ENCODE assay signal across 8 cellular contexts in genomic region chr15:90529008-90529368, GRCh38. TPM values are rescaled to one million over a fixed set of nuclear protein-coding genes. Genes with fewer than 3 reads are reported as not detected.
DNase-seq lines count a peak whose midpoint lies in the region; ATAC-seq and TF ChIP-seq lines count a peak whose summit lies in the region.

No MANE protein-coding gene starts in this region.

- H3K36me3 Mint-ChIP-seq in T-cell: no peaks in the 10 kb centered on the region

- 82 to 88% methylated on average over 14 to 16 of the region's 16 CpGs for WGBS in GM23248 (ENCODE audit: low coverage in 1 of 2, low lambda C conversion rate in 2 of 2, missing lambda C conversion rate in 2 of 2), 2 experiments
- 74 to 88% methylated on average over 16 of the region's 16 CpGs for WGBS in sigmoid colon, 2 donors

- H3F3A ChIP-seq in GM23248 (ENCODE audit: insufficient read depth): no peaks in the 10 kb centered on the region

- ATAC-seq in T-cell (replicated peaks in 1 of 4): no peak

- intact Hi-C loops in sigmoid colon (cut with DNase I): loop anchor here (2.0 kb wide), 1 partner anchor 92 kb away; no protein-coding TSS in a partner anchor

- H3K4me2 ChIP-seq in GM23248 (ENCODE audit: unreplicated experiment): peak overlapping the region; percentile 67

- POLR2A ChIA-PET in T-cell (lab: Charles Lee): interaction anchor here (0.6 kb wide), 2 partner anchors 17 to 128 kb away, joined by 4 to 5 read pairs; no protein-coding TSS in a partner anchor

- TF ChIP-seq CTCF in fibroblast of mammary gland (conservative IDR thresholded peaks at IDR 0.05; ENCODE audit: control insufficient read depth, insufficient read depth, low read depth, low read length) (no peak), sigmoid colon (IDR thresholded peaks at IDR 0.05) (no peak)

- TF ChIP-seq EP300 in sigmoid colon (IDR thresholded peaks at IDR 0.05): no peak

- H3K27ac ChIP-seq in GM23248 (no peak overlapping the region), sigmoid colon (peak overlapping the region; percentile 94 to 99 (median 96))

- H3K4me1 ChIP-seq in GM23248 (ENCODE audit: insufficient read depth): peaks cover 11% of the 10 kb centered on the region
- H3K4me1 ChIP-seq in sigmoid colon: peaks cover 0 to 35% (median 34%) of the 10 kb centered on the region in 4 donors

- peaks cover 38% of the 10 kb centered on the region for H3K79me2 ChIP-seq in GM23248 (ENCODE audit: insufficient read depth)

- no peaks in the 10 kb centered on the region for H3K9me3 ChIP-seq in GM23248 (ENCODE audit: low read depth)
- no peaks in the 10 kb centered on the region for H3K9me3 ChIP-seq in sigmoid colon

- H3K4me3 ChIP-seq in GM23248 (peak overlapping the region; percentile 99), fibroblast of mammary gland (ENCODE audit: control insufficient read depth, low read depth, low read length) (peak overlapping the region; percentile 52), sigmoid colon (peak overlapping the region; percentile 73 to 83 (median 78))

- no peaks in the 10 kb centered on the region for H3K36me3 ChIP-seq in GM23248 (ENCODE audit: low read depth)
- H3K36me3 ChIP-seq in sigmoid colon: no peaks in the 10 kb centered on the region

- H3K27me3 ChIP-seq in GM23248 (replicated peaks; ENCODE audit: insufficient read depth) (no peaks in the 10 kb centered on the region), sigmoid colon (no peaks in the 10 kb centered on the region)

- peak overlapping the region; percentile 62 to 86 for H3K27ac Mint-ChIP-seq in T-cell

- CTCF ChIA-PET in T-cell (lab: Charles Lee): interaction anchor here in 1 of 2 donors (2.8 kb wide), 1 partner anchor 11 kb away, joined by 24 read pairs; no protein-coding TSS in a partner anchor

- H2AFZ ChIP-seq in GM23248: peak overlapping the region; percentile 77

- H3K9me2 ChIP-seq in GM23248 (ENCODE audit: insufficient read depth): no peaks in the 10 kb centered on the region

- no peaks in the 10 kb centered on the region for H3K27me3 Mint-ChIP-seq in T-cell

- H3K4me3 Mint-ChIP-seq in T-cell: peak overlapping the region; percentile 81 to 95 (median 84)

- TF ChIP-seq POLR2A in sigmoid colon (IDR thresholded peaks at IDR 0.05) (no peak), erythroblast (IDR thresholded peaks at IDR 0.05; ENCODE audit: low read length) (no peak)

- H3K9ac ChIP-seq in GM23248: peak overlapping the region; percentile 92

- DNase-seq in GM23248 (no peak), T-cell (no peak), fibroblast of mammary gland (ENCODE audit: low read depth) (no peak), sigmoid colon (no peak), activated gamma-delta T cell treated with Interleukin-2 at 50 U/mL for 16 hours (no peak), EL (no peak), erythroblast (lab: John Stamatoyannopoulos, UW) (no peak)
- DNase-seq in stimulated activated CD8-positive, alpha-beta memory T cell treated with anti-CD3 and anti-CD28 coated beads, Interleukin-4, amount 100 ng/mL, for 48 hours: no peak

- H3K4me1 Mint-ChIP-seq in T-cell: peaks cover 38 to 43% (median 39%) of the 10 kb centered on the region in 3 donors

- H3K9me3 Mint-ChIP-seq in T-cell: no peaks in the 10 kb centered on the region

- no peaks in the 10 kb centered on the region for H4K20me1 ChIP-seq in GM23248 (ENCODE audit: insufficient read depth)

- in situ Hi-C loops in GM23248 (cut with MboI): no loop called here

RNA-seq across cellular contexts. Expression of gene CRTC3, which starts 0.7 kb away (rescaled TPM):
- 15.7 and 18.6 TPM in 2 replicates for total RNA-seq in GM23248 (2014; rRNA removed; shearing (Covaris generic))
- polyA plus RNA-seq in GM23248 (2016; fragmentation: Nextera tagmentation; extraction: Ambion mirVana) (16.9 and 18.1 TPM in 2 replicates), sigmoid colon (10 to 100 TPM in 1 of 3 donors, 1 to 10 TPM in 2; 5.4 to 20.0 (median 6.2) TPM)
- total RNA-seq in T-cell (100 to 1,000 TPM in 1 of 5 donors, 10 to 100 TPM in 4; 88.3 to 119 (median 89.1) TPM), sigmoid colon (10 to 100 TPM; 27.6 to 64.0 (median 35.7) TPM)
